In genomic region chr3:25071846-25072245, GRCh38 we compare ENCODE assay signal across 28 cellular contexts.
"Had no signal": no experiment of that assay in that cellular context is flagged by ENCODE, and none has a peak within 500 bp of the region (broad histone marks: within the 10 kb centered on the region; RNA-seq: fewer than 3 reads in every experiment).

No MANE protein-coding gene starts in this region.

- H3K36me3 Mint-ChIP-seq: stimulated activated effector memory CD8-positive, alpha-beta T cell treated with anti-CD3 and anti-CD28 coated beads, Interleukin-12 subunit alpha, Interleukin-12 subunit beta, amount 100 ng/mL, for 72 hours; stimulated activated memory B cell treated with anti-CD40 and anti-IgM and Interleukin-4, amounts not matched to agents 10 μg/mL and 1 μg/mL and 100 μg/mL, for 72 hours; stimulated activated naive B cell treated with anti-CD40 and anti-IgM and Interleukin-4, amounts not matched to agents 10 μg/mL and 1 μg/mL and 100 μg/mL, for 72 hours had no signal

- FAIRE-seq: urothelium cell line had no signal

- H3K27me3 ChIP-seq: stomach, suprapubic skin, testis, thyroid gland, tibial artery, tibial nerve, transverse colon, upper lobe of left lung, upper lobe of right lung, uterus, vagina had no signal

- ATAC-seq: stimulated activated effector memory CD8-positive, alpha-beta T cell treated with anti-CD3 and anti-CD28 coated beads, Interleukin-12 subunit alpha, Interleukin-12 subunit beta, amount 100 ng/mL, for 72 hours; stimulated activated memory B cell treated with anti-CD40 and anti-IgM and Interleukin-4, amounts not matched to agents 10 μg/mL and 1 μg/mL and 100 μg/mL, for 72 hours; stimulated activated naive B cell treated with anti-CD40 and anti-IgM and Interleukin-4, amounts not matched to agents 10 μg/mL and 1 μg/mL and 100 μg/mL, for 72 hours; stimulated activated naive CD8-positive, alpha-beta T cell treated with anti-CD3 and anti-CD28 coated beads, Interleukin-15, amount 100 ng/mL, for 72 hours; stimulated activated naive CD8-positive, alpha-beta T cell treated with anti-CD3 and anti-CD28 coated beads, Interleukin-15, Interleukin-2, amounts not matched to agents 100 U/mL and 50 U/mL, for 24 hours; upper lobe of right lung had no signal

- H3K36me3 ChIP-seq: stomach, suprapubic skin, thoracic aorta, thyroid gland, tibial artery, tibial nerve, transverse colon, upper lobe of left lung, upper lobe of right lung, uterus, vagina had no signal

- DNase-seq: stimulated activated CD4-positive, alpha-beta T cell treated with anti-CD3 and anti-CD28 coated beads, Interleukin-2, amount 100 ng/mL, for 48 hours; stimulated activated CD4-positive, alpha-beta T cell treated with anti-CD3 and anti-CD28 coated beads, Interleukin-4, amount 100 ng/mL, for 1 hour; stimulated activated CD4-positive, alpha-beta T cell treated with anti-CD3 and anti-CD28 coated beads, Interleukin-4, amount 100 ng/mL, for 24 hours; stimulated activated CD4-positive, alpha-beta T cell treated with anti-CD3 and anti-CD28 coated beads, Interleukin-4, amount 100 ng/mL, for 4 hours; stimulated activated CD8-positive, alpha-beta memory T cell treated with anti-CD3 and anti-CD28 coated beads, Interleukin-4, amount 100 ng/mL, for 48 hours; stimulated activated naive B cell treated with anti-CD40 and anti-IgM and Interleukin-4, amounts not matched to agents 10 μg/mL and 1 μg/mL and 100 μg/mL, for 72 hours; stimulated activated naive CD4-positive, alpha-beta T cell; stimulated activated naive CD4-positive, alpha-beta T cell treated with Interleukin-2 at 50 U/mL for 16 hours; stimulated activated naive CD8-positive, alpha-beta T cell treated with anti-CD3 and anti-CD28 coated beads, Interleukin-15, amount 100 ng/mL, for 72 hours; stimulated activated naive CD8-positive, alpha-beta T cell treated with anti-CD3 and anti-CD28 coated beads, Interleukin-15, Interleukin-2, amounts not matched to agents 100 U/mL and 50 U/mL, for 24 hours; stomach; substantia nigra; testis; thyroid gland; tibial artery; transverse colon; upper lobe of left lung; upper lobe of right lung; uterus had no signal

- H3K27ac ChIP-seq: stomach, suprapubic skin, testis, thoracic aorta, thyroid gland, tibial artery, tibial nerve, transverse colon, upper lobe of left lung, upper lobe of right lung, uterus, vagina had no signal

- H3K27me3 Mint-ChIP-seq: stimulated activated memory B cell treated with anti-CD40 and anti-IgM and Interleukin-4, amounts not matched to agents 10 μg/mL and 1 μg/mL and 100 μg/mL, for 72 hours; stimulated activated naive B cell treated with anti-CD40 and anti-IgM and Interleukin-4, amounts not matched to agents 10 μg/mL and 1 μg/mL and 100 μg/mL, for 72 hours; stimulated activated naive CD8-positive, alpha-beta T cell treated with anti-CD3 and anti-CD28 coated beads, Interleukin-15, amount 100 ng/mL, for 72 hours; stimulated activated naive CD8-positive, alpha-beta T cell treated with anti-CD3 and anti-CD28 coated beads, Interleukin-15, Interleukin-2, amounts not matched to agents 100 ng/mL and 50 ng/mL, for 24 hours had no signal

- H3K4me1 Mint-ChIP-seq: stimulated activated effector memory CD8-positive, alpha-beta T cell treated with anti-CD3 and anti-CD28 coated beads, Interleukin-12 subunit alpha, Interleukin-12 subunit beta, amount 100 ng/mL, for 72 hours; stimulated activated memory B cell treated with anti-CD40 and anti-IgM and Interleukin-4, amounts not matched to agents 10 μg/mL and 1 μg/mL and 100 μg/mL, for 72 hours; stimulated activated naive B cell treated with anti-CD40 and anti-IgM and Interleukin-4, amounts not matched to agents 10 μg/mL and 1 μg/mL and 100 μg/mL, for 72 hours; stimulated activated naive CD8-positive, alpha-beta T cell treated with anti-CD3 and anti-CD28 coated beads, Interleukin-15, amount 100 ng/mL, for 72 hours had no signal

- H3K4me3 ChIP-seq: stomach, suprapubic skin, thoracic aorta, thyroid gland, tibial artery, tibial nerve, transverse colon, upper lobe of left lung, upper lobe of right lung, uterus, vagina had no signal

- H3K4me1 ChIP-seq: suprapubic skin, testis, thyroid gland, tibial artery, tibial nerve, transverse colon, upper lobe of right lung, uterus, vagina had no signal

- H3K9me3 ChIP-seq: stomach, suprapubic skin, testis, thoracic aorta, thyroid gland, tibial artery, tibial nerve, transverse colon, upper lobe of left lung, upper lobe of right lung, uterus, vagina had no signal

- H3K27ac Mint-ChIP-seq: stimulated activated effector memory CD8-positive, alpha-beta T cell treated with anti-CD3 and anti-CD28 coated beads, Interleukin-12 subunit alpha, Interleukin-12 subunit beta, amount 100 ng/mL, for 72 hours; stimulated activated memory B cell treated with anti-CD40 and anti-IgM and Interleukin-4, amounts not matched to agents 10 μg/mL and 1 μg/mL and 100 μg/mL, for 72 hours; stimulated activated naive B cell treated with anti-CD40 and anti-IgM and Interleukin-4, amounts not matched to agents 10 μg/mL and 1 μg/mL and 100 μg/mL, for 72 hours; stimulated activated naive CD8-positive, alpha-beta T cell treated with anti-CD3 and anti-CD28 coated beads, Interleukin-15, amount 100 ng/mL, for 72 hours; stimulated activated naive CD8-positive, alpha-beta T cell treated with anti-CD3 and anti-CD28 coated beads, Interleukin-15, Interleukin-2, amounts not matched to agents 100 ng/mL and 50 ng/mL, for 24 hours; type B pancreatic cell had no signal

- H3K4me3 Mint-ChIP-seq: stimulated activated effector memory CD8-positive, alpha-beta T cell treated with anti-CD3 and anti-CD28 coated beads, Interleukin-12 subunit alpha, Interleukin-12 subunit beta, amount 100 ng/mL, for 72 hours; stimulated activated memory B cell treated with anti-CD40 and anti-IgM and Interleukin-4, amounts not matched to agents 10 μg/mL and 1 μg/mL and 100 μg/mL, for 72 hours; stimulated activated naive B cell treated with anti-CD40 and anti-IgM and Interleukin-4, amounts not matched to agents 10 μg/mL and 1 μg/mL and 100 μg/mL, for 72 hours; stimulated activated naive CD8-positive, alpha-beta T cell treated with anti-CD3 and anti-CD28 coated beads, Interleukin-15, amount 100 ng/mL, for 72 hours; stimulated activated naive CD8-positive, alpha-beta T cell treated with anti-CD3 and anti-CD28 coated beads, Interleukin-15, Interleukin-2, amounts not matched to agents 100 ng/mL and 50 ng/mL, for 24 hours; type B pancreatic cell had no signal
